Comparison of ENCODE assay signal across 16 cellular contexts in the genomic region with DNA sequence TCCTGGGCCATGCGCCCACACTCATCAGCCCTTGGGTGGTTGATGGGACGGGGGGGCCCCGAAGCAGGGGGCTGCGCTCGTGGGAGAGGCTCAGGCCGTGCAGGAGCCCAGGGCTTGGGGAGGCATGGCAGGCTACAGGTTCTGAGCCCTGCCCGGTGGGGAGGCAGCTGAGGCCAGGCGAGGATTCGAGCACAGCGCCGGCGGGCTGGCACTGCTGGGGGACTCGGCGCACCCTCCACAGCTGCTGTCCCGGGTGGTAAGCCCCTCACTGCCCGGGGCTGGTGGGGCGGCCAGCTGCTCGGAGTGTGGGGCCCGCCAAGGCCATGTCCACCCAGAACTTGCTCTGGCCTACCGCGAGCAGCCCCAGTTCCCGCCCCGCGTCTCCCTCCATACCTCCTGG.
"Had no signal": no experiment of that assay in that cellular context is flagged by ENCODE, and none has a peak within 500 bp of the region (broad histone marks: within the 10 kb centered on the region; RNA-seq: fewer than 3 reads in every experiment).

No MANE protein-coding gene starts in this region.

- H3K36me3 ChIP-seq: esophagus muscularis mucosa, gastrocnemius medialis, heart right ventricle, left lung, neutrophil, tibial nerve had no signal

- H3K27me3 ChIP-seq: esophagus muscularis mucosa, gastrocnemius medialis, heart right ventricle, left lung, neutrophil, testis, tibial nerve had no signal

- H3K27ac ChIP-seq: epithelial cell of prostate, esophagus muscularis mucosa, gastrocnemius medialis, heart right ventricle, left lung, neutrophil, testis, tibial nerve had no signal

- DNase-seq: effector memory CD8-positive, alpha-beta T cell; gastrocnemius medialis; hypothalamus; mammary epithelial cell; naive thymus-derived CD4-positive, alpha-beta T cell; stimulated activated CD4-positive, alpha-beta T cell treated with anti-CD3 and anti-CD28 coated beads, Interleukin-4, amount 100 ng/mL, for 1 hour; stimulated activated CD8-positive, alpha-beta memory T cell treated with anti-CD3 and anti-CD28 coated beads, Interleukin-4, amount 100 ng/mL, for 48 hours; testis had no signal

- H3K4me2 ChIP-seq: smooth muscle cell had no signal

- ATAC-seq: effector memory CD8-positive, alpha-beta T cell; gastrocnemius medialis; heart right ventricle; left lung; naive thymus-derived CD4-positive, alpha-beta T cell; stimulated activated effector memory CD8-positive, alpha-beta T cell treated with anti-CD3 and anti-CD28 coated beads, Interleukin-12 subunit alpha, Interleukin-12 subunit beta, amount 100 ng/mL, for 72 hours had no signal

- H3K4me3 ChIP-seq: esophagus muscularis mucosa, gastrocnemius medialis, heart right ventricle, left lung, smooth muscle cell, testis, tibial nerve had no signal

- H3K4me1 ChIP-seq: esophagus muscularis mucosa, gastrocnemius medialis, left lung, testis, tibial nerve had no signal

- H3K9me3 ChIP-seq: esophagus muscularis mucosa, gastrocnemius medialis, neutrophil, testis had no signal
